ENCODE assay signal across 8 cellular contexts in genomic region chr14:55123101-55123500, GRCh38. TPM values are rescaled to one million over a fixed set of nuclear protein-coding genes. Genes with fewer than 3 reads are reported as not detected.
DNase-seq lines count a peak whose midpoint lies in the region; ATAC-seq and TF ChIP-seq lines count a peak whose summit lies in the region.

No MANE protein-coding gene starts in this region.

- no peak overlapping the region for H3K4me3 ChIP-seq in HCT116 (replicated peaks in 1 of 2; ENCODE audit: low read depth in 1 of 2, low read length in 2 of 2)
- H3K4me3 ChIP-seq in astrocyte of the cerebellum (ENCODE audit: low read depth, low read length), result no peak overlapping the region

- H3K9me2 ChIP-seq in HCT116 (ENCODE audit: insufficient read depth), result no peaks in the 10 kb centered on the region

- no peaks in the 10 kb centered on the region for H3K36me3 ChIP-seq in HCT116 (ENCODE audit: control insufficient read depth in 1 of 2, insufficient read depth in 2 of 2, low read length in 2 of 2)

- no TSS peak for BruUV-seq in HCT116 (replicated peaks; lab: Mats Ljungman, UMichigan)

- H3K4me1 ChIP-seq in HCT116 (ENCODE audit: control insufficient read depth in 1 of 2, insufficient read depth in 2 of 2, low read length in 2 of 2), result peaks cover 25 to 41% of the 10 kb centered on the region in 2 experiments

- CTCF ChIA-PET in HCT116 (lab: Charles Lee), result no interaction called here

- no peaks in the 10 kb centered on the region for H3K27me3 ChIP-seq in HCT116 (ENCODE audit: insufficient read depth, low read length)

- H3K9ac ChIP-seq in HCT116 (ENCODE audit: low read length), result no peak overlapping the region

- no peaks in the 10 kb centered on the region for H4K20me1 ChIP-seq in HCT116 (ENCODE audit: insufficient read depth)

- intact Hi-C loops in HCT116 (cut with micrococcal nuclease), result no loop called here

- POLR2A ChIA-PET in HCT116 (lab: Charles Lee), result interaction anchor here (1.0 to 2.4 kb wide), 2 partner anchors 15 to 68 kb away, joined by 3 to 9 read pairs; no protein-coding TSS in a partner anchor

- H2AFZ ChIP-seq in HCT116 (ENCODE audit: low read depth, low read length, poor library complexity, severe bottlenecking), result no peak overlapping the region

- TF ChIP-seq CTCF in HCT116 (IDR thresholded peaks at IDR 0.05 in 2 of 3, conservative IDR thresholded peaks at IDR 0.05 in 1 of 3; ENCODE audit: borderline replicate concordance in 1 of 3, insufficient read depth in 1 of 3, low read depth in 2 of 3, low read length in 2 of 3) (no peak), astrocyte of the cerebellum (IDR thresholded peaks at IDR 0.05; ENCODE audit: low read depth, low read length, missing control alignments) (no peak)

- in situ Hi-C loops in astrocyte of the cerebellum (cut with HindIII; ENCODE audit: low sequenced_read_pairs), result no loop called here

- peak overlapping the region; percentile 35 for H3K4me2 ChIP-seq in HCT116 (ENCODE audit: low read length)

- DNase-seq in HCT116 (ENCODE audit: low read depth, low spot score), result no peak
- peak; percentile 95 for DNase-seq in astrocyte of the cerebellum (ENCODE audit: low read depth)
- peak; percentile 90 for DNase-seq in hepatic stellate cell (ENCODE audit: low spot score)
- DNase-seq in stromal cell of bone marrow (ENCODE audit: low read depth), result peak; percentile 83
- no peak for DNase-seq in DMS153 treated with DMSO at 0.1 percent for 48 hours (lab: John Stamatoyannopoulos, UW; ENCODE audit: unreplicated experiment)
- DNase-seq in NCI-H446 (lab: John Stamatoyannopoulos, UW), result no peak

- TF ChIP-seq RAD21 in HCT116 (IDR thresholded peaks at IDR 0.05; ENCODE audit: low read depth), result no peak

- RAD21 ChIA-PET in HCT116 (lab: Charles Lee; ENCODE audit: low non-redundant PET in 1 of 2, low total read pairs in 2 of 2, uncharacterized antibody in 2 of 2, unreplicated experiment in 2 of 2), result no interaction called here

- no peak overlapping the region; the same call in 1 of the 2 replicates for H3K27ac ChIP-seq in HCT116 (ENCODE audit: low read depth, low read length)

- TF ChIP-seq POLR2A in HCT116 (IDR thresholded peaks at IDR 0.05; ENCODE audit: borderline replicate concordance, extremely low read depth, insufficient read depth, insufficient read length), result no peak

- H3K79me2 ChIP-seq in HCT116 (ENCODE audit: insufficient read depth, low read length), result no peaks in the 10 kb centered on the region

- H3K9me3 ChIP-seq in HCT116 (ENCODE audit: control insufficient read depth in 1 of 2, insufficient read depth in 1 of 2, low read depth in 1 of 2, low read length in 2 of 2), result no peaks in the 10 kb centered on the region

- ATAC-seq in HCT116 (no peak; the same call in 1 of the 2 replicates), HG03460 (IDR thresholded peaks at IDR 0.05; ENCODE audit: unreplicated experiment) (no peak), GM19035 (IDR thresholded peaks at IDR 0.05; ENCODE audit: unreplicated experiment) (no peak)

TF ChIP-seq in HCT116, 20 proteins besides CTCF, POLR2A, EP300 and RAD21:
- TF ChIP-seq JUND (IDR thresholded peaks at IDR 0.05) (no peak), YY1 (IDR thresholded peaks at IDR 0.05; ENCODE audit: extremely low read depth, insufficient replicate concordance, low read depth, low read length) (no peak), ZNF274 (IDR thresholded peaks at IDR 0.05; ENCODE audit: low read depth, low read length) (no peak), SRF (IDR thresholded peaks at IDR 0.05; ENCODE audit: low read depth) (no peak), SP1 (IDR thresholded peaks at IDR 0.05; ENCODE audit: low read depth) (no peak), CEBPB (IDR thresholded peaks at IDR 0.05; ENCODE audit: low read depth) (no peak), ELF1 (IDR thresholded peaks at IDR 0.05; ENCODE audit: borderline replicate concordance, low read depth) (no peak), FOSL1 (IDR thresholded peaks at IDR 0.05; ENCODE audit: low read depth) (no peak), REST (IDR thresholded peaks at IDR 0.05; ENCODE audit: low read depth) (no peak), POLR2AphosphoS5 (IDR thresholded peaks at IDR 0.05; ENCODE audit: low read depth, low read length) (no peak)

RNA-seq across cellular contexts. Expression of gene LGALS3, which starts 6.0 kb away (rescaled TPM):
- total RNA-seq in HCT116 (2021; ENCODE audit: unreplicated experiment), result 86.1 TPM
- polyA plus RNA-seq in HCT116 (2012), result 75.3 and 83.3 TPM in 2 replicates

Comparison
In these comparisons a context has a peak if more than half of its experiments do, and no peak if none do; other contexts are left out.
1. DNase-seq: peak in astrocyte of the cerebellum (single experiment), hepatic stellate cell (single experiment) and stromal cell of bone marrow (single experiment); none in HCT116 (single experiment), DMS153 treated with DMSO at 0.1 percent for 48 hours (single experiment) and NCI-H446 (0 of 2).